Comparison of ENCODE assay signal across 8 cellular contexts in the genomic region with DNA sequence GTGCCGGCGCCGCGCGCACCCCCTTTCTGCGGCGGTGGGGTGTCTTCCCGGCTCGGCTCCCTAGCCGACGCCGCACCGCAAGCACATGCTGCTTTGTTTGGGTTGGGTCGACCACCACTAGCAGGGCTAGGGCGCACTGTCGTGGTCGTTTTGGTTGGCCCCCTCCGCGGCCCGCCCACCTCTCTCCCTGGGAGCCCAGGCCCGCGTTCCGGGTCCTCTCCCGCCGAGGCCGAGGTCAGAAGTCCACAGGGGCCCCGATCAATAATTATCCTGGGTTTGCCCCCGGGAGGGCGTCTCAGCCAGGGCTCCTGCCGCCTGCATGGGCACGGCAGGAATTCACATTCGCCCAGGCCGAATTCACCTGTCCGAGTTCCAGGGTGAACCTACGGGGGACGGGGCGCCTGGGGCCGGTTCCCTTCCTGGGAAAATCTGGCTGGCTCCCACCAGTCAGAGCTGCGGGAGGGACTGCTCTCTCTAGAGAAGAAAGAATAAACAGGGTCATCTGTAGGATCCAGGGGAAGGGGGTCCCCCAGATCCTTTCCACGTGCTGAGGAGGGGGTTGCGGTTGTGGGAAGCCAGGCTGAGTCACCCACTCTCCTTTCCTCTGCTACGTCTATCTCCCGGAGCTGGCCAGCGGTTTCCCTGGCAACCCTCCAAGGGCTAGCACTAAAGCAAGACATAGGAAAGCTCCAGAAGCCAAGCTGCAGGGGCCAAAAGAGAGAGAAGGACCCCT. TPM values are rescaled to one million over a fixed set of nuclear protein-coding genes. Genes with fewer than 3 reads are reported as not detected.
DNase-seq lines count a peak whose midpoint lies in the region; ATAC-seq and TF ChIP-seq lines count a peak whose summit lies in the region.

No MANE protein-coding gene starts in this region.

- peaks cover 3% of the 10 kb centered on the region for H3K4me1 ChIP-seq in NT2/D1 (ENCODE audit: insufficient read depth, insufficient read length)

- H3K36me3 Mint-ChIP-seq in progenitor cell of endocrine pancreas (ENCODE audit: insufficient read depth) = no peaks in the 10 kb centered on the region

- H3K27ac Mint-ChIP-seq in progenitor cell of endocrine pancreas = peak overlapping the region; percentile 95

- H3K4me3 ChIP-seq in NT2/D1 (ENCODE audit: insufficient read length, low read depth) = peak overlapping the region; percentile 66

- no peaks in the 10 kb centered on the region for H3K27me3 Mint-ChIP-seq in progenitor cell of endocrine pancreas

- no peaks in the 10 kb centered on the region for H3K36me3 ChIP-seq in NT2/D1 (ENCODE audit: insufficient read depth, insufficient read length, low read length)

- no peaks in the 10 kb centered on the region for H3K9me3 ChIP-seq in NT2/D1 (ENCODE audit: insufficient read depth, low read length)

- DNase-seq in DMS79 treated with DMSO at 0.1 percent for 48 hours (lab: John Stamatoyannopoulos, UW) (peak; percentile 70), NT2/D1 (ENCODE audit: low read depth, low spot score) (no peak), amniotic epithelial cell (ENCODE audit: low read depth) (peak; percentile 85), hepatic stellate cell (ENCODE audit: low spot score) (peak; percentile 81), progenitor cell of endocrine pancreas (ENCODE audit: low spot score, unreplicated experiment) (peak; percentile 62), NCI-H82 treated with DMSO at 0.1 percent for 48 hours (lab: John Stamatoyannopoulos, UW; ENCODE audit: unreplicated experiment) (no peak)

- peak overlapping the region; percentile 70 for H3K4me3 Mint-ChIP-seq in progenitor cell of endocrine pancreas (ENCODE audit: low read depth)

- peak overlapping the region; percentile 78 for H3K9ac ChIP-seq in NT2/D1 (ENCODE audit: insufficient read length, low read depth)

- peaks cover 25% of the 10 kb centered on the region for H3K27me3 ChIP-seq in NT2/D1 (ENCODE audit: insufficient read depth, insufficient read length)

- no peak for TF ChIP-seq CTCF in progenitor cell of endocrine pancreas (IDR thresholded peaks at IDR 0.05; ENCODE audit: unreplicated experiment)

- peaks cover 23% of the 10 kb centered on the region for H3K4me1 Mint-ChIP-seq in progenitor cell of endocrine pancreas (ENCODE audit: low read depth)

- ATAC-seq in HG02588 (IDR thresholded peaks at IDR 0.05; ENCODE audit: unreplicated experiment) (peak; percentile 17), HG03025 (IDR thresholded peaks at IDR 0.05; ENCODE audit: low FRiP score, unreplicated experiment) (no peak)

- no peaks in the 10 kb centered on the region for H3K9me3 Mint-ChIP-seq in progenitor cell of endocrine pancreas (ENCODE audit: low read depth)

RNA-seq across cellular contexts. Expression of a gene that starts 0.6 kb away (rescaled TPM):
- total RNA-seq in progenitor cell of endocrine pancreas = 43.3 and 46.8 TPM in 2 replicates

RNA-seq across cellular contexts. Expression of a gene that starts 11.5 kb away (rescaled TPM):
- 0.74 and 1.4 TPM in 2 replicates for total RNA-seq in progenitor cell of endocrine pancreas

Comparison
In these comparisons a context has a peak if more than half of its experiments do, and no peak if none do; other contexts are left out.
1. DNase-seq: peak in DMS79 treated with DMSO at 0.1 percent for 48 hours (single experiment), amniotic epithelial cell (single experiment), hepatic stellate cell (single experiment) and progenitor cell of endocrine pancreas (single experiment); none in NT2/D1 (single experiment) and NCI-H82 treated with DMSO at 0.1 percent for 48 hours (single experiment).